ENCODE assay signal across 9 cellular contexts in the genomic region with DNA sequence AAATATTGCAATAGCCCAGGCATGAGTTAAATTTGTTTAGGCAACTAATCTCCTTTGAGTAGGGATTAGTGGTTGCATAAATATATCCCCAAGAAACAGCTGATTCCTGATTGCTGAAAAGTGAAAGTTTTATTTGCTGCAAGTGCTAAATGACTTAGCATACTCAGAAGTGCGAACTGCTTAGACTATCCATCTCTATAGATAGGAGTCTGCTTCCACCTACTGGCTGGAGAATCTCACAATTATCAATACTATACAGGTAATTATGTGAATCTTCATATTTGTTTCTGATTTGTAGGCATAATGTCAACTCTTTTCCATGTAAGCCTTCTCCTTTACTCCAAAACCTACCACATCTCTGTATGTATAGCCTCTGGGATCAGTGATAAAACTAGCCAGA. TPM values are rescaled to one million over a fixed set of nuclear protein-coding genes. Genes with fewer than 3 reads are reported as not detected.
DNase-seq lines count a peak whose midpoint lies in the region; ATAC-seq, FAIRE-seq and TF ChIP-seq lines count a peak whose summit lies in the region.
"Had no signal": no experiment of that assay in that cellular context is flagged by ENCODE, and none has a peak within 500 bp of the region (broad histone marks: within the 10 kb centered on the region; RNA-seq: fewer than 3 reads in every experiment).

No MANE protein-coding gene starts in this region.

- POLR2A ChIA-PET in AG04449 (lab: Yijun Ruan, JAX): no interaction called here

- in situ Hi-C loops in astrocyte of the spinal cord (cut with HindIII; ENCODE audit: low sequenced_read_pairs): no loop called here

- ATAC-seq in HG03521 (IDR thresholded peaks at IDR 0.05; ENCODE audit: unreplicated experiment) (no peak), HG03039 (IDR thresholded peaks at IDR 0.05; ENCODE audit: unreplicated experiment) (no peak)

- H3K27ac ChIP-seq in kidney (ENCODE audit: low read depth in 2 of 2, low read length in 2 of 2): no peak overlapping the region

- CTCF ChIA-PET in AG04449 (lab: Yijun Ruan, JAX): interaction anchor here (1.3 to 1.5 kb wide), 3 partner anchors 23 to 155 kb away, joined by 3 to 6 read pairs (median 5); no protein-coding TSS in a partner anchor

- no peak overlapping the region for H3K9ac ChIP-seq in kidney (ENCODE audit: low read length in 2 of 2)

- H3K9me3 ChIP-seq in kidney (ENCODE audit: control insufficient read depth in 1 of 2, low read length in 2 of 2): no peaks in the 10 kb centered on the region

- H3K36me3 ChIP-seq in kidney (ENCODE audit: control insufficient read depth in 1 of 2, insufficient read depth in 2 of 2, low read length in 2 of 2): no peaks in the 10 kb centered on the region

- intact Hi-C loops in kidney (cut with DNase I): no loop called here

- TF ChIP-seq CTCF in AG04449 (IDR thresholded peaks at IDR 0.05; ENCODE audit: insufficient read depth, low read length, missing control alignments) (peak; percentile 8), LNCAP (IDR thresholded peaks at IDR 0.05) (peak; percentile 69), astrocyte of the spinal cord (IDR thresholded peaks at IDR 0.05; ENCODE audit: low read depth, low read length) (peak; percentile 27), kidney (IDR thresholded peaks at IDR 0.05; ENCODE audit: borderline replicate concordance, extremely low read depth, insufficient read depth) (peak; percentile 17)

- no peak for DNase-seq in AG04449 (ENCODE audit: low read depth, low spot score)
- DNase-seq in astrocyte of the spinal cord (ENCODE audit: low read depth, low spot score): peak; percentile 21
- DNase-seq in kidney: no peak
- no peak for DNase-seq in NOMO-1 treated with DMSO at 0.1 percent for 48 hours (lab: John Stamatoyannopoulos, UW; ENCODE audit: unreplicated experiment)
- no peak for DNase-seq in stimulated activated naive CD4-positive, alpha-beta T cell (lab: John Stamatoyannopoulos, UW)

- FAIRE-seq in kidney (lab: Jason Lieb, UNC): no peak

- no peaks in the 10 kb centered on the region for H3K4me1 ChIP-seq in kidney (ENCODE audit: control insufficient read depth in 1 of 2, insufficient read depth in 1 of 2, low read depth in 1 of 2, low read length in 2 of 2)

- H3K4me3 ChIP-seq in AG04449 (ENCODE audit: low read depth, low read length) (no peak overlapping the region), astrocyte of the spinal cord (ENCODE audit: low read depth, low read length) (no peak overlapping the region), kidney (ENCODE audit: low read length in 2 of 2) (no peak overlapping the region)

RNA-seq across cellular contexts. Expression of a gene that starts 11.9 kb away (rescaled TPM):
- not detected for total RNA-seq in kidney
- polyA plus RNA-seq in kidney (ENCODE audit: insufficient read depth, low read depth, low replicate concordance): not detected
- total RNA-seq: T-helper 1 cell treated with Interleukin-12 subunit alpha and Interleukin-12 subunit beta and Interleukin-4 antibody, amounts not matched to agents 30 ng/mL and 1 ng/mL, for 36 hours had no signal

Comparison
In these comparisons a context has a peak if more than half of its experiments do, and no peak if none do; other contexts are left out.
1. CTCF ChIP-seq: peak in every context shown above with its lines; median percentile 69 in LNCAP; 27 in astrocyte of the spinal cord; 17 in kidney; 8 in AG04449.